8 cellular contexts compared by ENCODE assay signal in the genomic region with DNA sequence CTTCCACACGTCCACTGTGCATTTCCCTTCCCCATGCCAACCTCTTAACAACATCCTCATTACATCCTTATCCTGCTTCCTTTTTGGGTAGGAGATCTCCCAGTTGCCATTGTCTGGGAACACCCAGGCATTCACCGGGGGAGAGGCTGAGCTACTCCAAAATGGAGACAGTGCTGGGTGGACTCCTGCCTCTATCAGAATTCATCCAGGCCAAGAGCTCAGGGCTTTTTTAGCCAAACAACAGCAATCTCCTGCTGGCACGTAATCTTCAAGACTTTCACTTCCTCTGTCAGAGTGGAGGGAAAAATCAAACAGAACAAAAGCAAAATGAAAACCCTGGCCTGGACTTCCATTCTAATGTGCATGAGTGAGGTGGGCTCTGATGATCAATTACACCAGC.
DNase-seq lines count a peak whose midpoint lies in the region; ATAC-seq and TF ChIP-seq lines count a peak whose summit lies in the region.

No MANE protein-coding gene starts in this region.

- H3K9me3 Mint-ChIP-seq in glutamatergic neuron (ENCODE audit: unreplicated experiment): peaks cover 3% of the 10 kb centered on the region

- H3K9me2 ChIP-seq in DOHH2 (replicated peaks; ENCODE audit: control insufficient read depth, low read length): no peaks in the 10 kb centered on the region

- no peak overlapping the region for H3K27ac Mint-ChIP-seq in glutamatergic neuron (ENCODE audit: unreplicated experiment)

- H3K9me3 ChIP-seq in DOHH2 (ENCODE audit: control insufficient read depth, insufficient read depth, low read length) (no peaks in the 10 kb centered on the region), vagina (no peaks in the 10 kb centered on the region)

- TF ChIP-seq POLR2A in vagina (IDR thresholded peaks at IDR 0.05): no peak

- TF ChIP-seq CTCF in DOHH2 (IDR thresholded peaks at IDR 0.05; ENCODE audit: low read depth, low read length, poor library complexity, severe bottlenecking) (no peak), glutamatergic neuron (IDR thresholded peaks at IDR 0.05; ENCODE audit: partially characterized antibody, unreplicated experiment) (no peak), vagina (IDR thresholded peaks at IDR 0.05) (no peak)

- peak overlapping the region; percentile 83 for H3K4me2 ChIP-seq in DOHH2 (ENCODE audit: low read length)

- DNase-seq in NOMO-1 treated with dmso at 0.1 percent for 144 hours (lab: John Stamatoyannopoulos, UW; ENCODE audit: unreplicated experiment) (peak; percentile 83), left lobe of liver (ENCODE audit: low spot score) (no peak), glutamatergic neuron (no peak), NCI-H446 treated with DMSO at 0.1 percent for 48 hours (lab: John Stamatoyannopoulos, UW) (no peak), vagina (ENCODE audit: extremely low spot score in 2 of 2) (no peak), glomerular visceral epithelial cell (ENCODE audit: extremely low spot score) (no peak)

- H3K4me3 Mint-ChIP-seq in glutamatergic neuron (ENCODE audit: unreplicated experiment): no peak overlapping the region

- H4K20me1 ChIP-seq in DOHH2 (ENCODE audit: control insufficient read depth, insufficient read depth, low read depth, low read length): no peaks in the 10 kb centered on the region

- H3K79me2 ChIP-seq in DOHH2 (ENCODE audit: control insufficient read depth, low read length): no peaks in the 10 kb centered on the region

- H3K27me3 ChIP-seq in DOHH2 (ENCODE audit: control insufficient read depth, low read length): peaks cover 2% of the 10 kb centered on the region; the same call in 1 of the 2 replicates
- no peaks in the 10 kb centered on the region for H3K27me3 ChIP-seq in vagina

- ATAC-seq in GM21723 (IDR thresholded peaks at IDR 0.05; ENCODE audit: unreplicated experiment): peak; percentile 79
- peak; percentile 48 for ATAC-seq in left lobe of liver

- H3K4me1 ChIP-seq in DOHH2 (ENCODE audit: control insufficient read depth, low read length) (peaks cover 51% of the 10 kb centered on the region), vagina (peaks cover 8% of the 10 kb centered on the region)

- intact Hi-C loops in vagina (cut with DNase I): no loop called here

- peaks cover 30% of the 10 kb centered on the region for H3K4me1 Mint-ChIP-seq in glutamatergic neuron (ENCODE audit: low read depth, unreplicated experiment)

- H3K27ac ChIP-seq in DOHH2 (ENCODE audit: low read depth, low read length) (peak overlapping the region; percentile 75), vagina (no peak overlapping the region)

- peaks cover 3% of the 10 kb centered on the region; the same call in 1 of the 2 replicates for H3F3A ChIP-seq in DOHH2 (ENCODE audit: control insufficient read depth, insufficient read depth)

- H3K27me3 Mint-ChIP-seq in glutamatergic neuron (ENCODE audit: unreplicated experiment): peaks cover 5% of the 10 kb centered on the region

- no peaks in the 10 kb centered on the region for H3K36me3 Mint-ChIP-seq in glutamatergic neuron (ENCODE audit: unreplicated experiment)

- H3K36me3 ChIP-seq in DOHH2 (ENCODE audit: control insufficient read depth, low read length): no peaks in the 10 kb centered on the region
- H3K36me3 ChIP-seq in vagina: no peaks in the 10 kb centered on the region

- peak overlapping the region; percentile 67 for H3K4me3 ChIP-seq in DOHH2 (ENCODE audit: low read length)
- no peak overlapping the region for H3K4me3 ChIP-seq in vagina
